ENCODE assay signal across 13 cellular contexts in genomic region chr9:22054076-22054475, GRCh38. TPM values are rescaled to one million over a fixed set of nuclear protein-coding genes. Genes with fewer than 3 reads are reported as not detected.
A peak's percentile ranks its signal among the peaks of the same experiment; 100 is the strongest.
DNase-seq lines count a peak whose midpoint lies in the region; ATAC-seq and TF ChIP-seq lines count a peak whose summit lies in the region.
"Had no signal": no experiment of that assay in that cellular context is flagged by ENCODE, and none has a peak within 500 bp of the region (broad histone marks: within the 10 kb centered on the region; RNA-seq: fewer than 3 reads in every experiment).

No MANE protein-coding gene starts in this region.

- H3K36me3 ChIP-seq in HEK293 (ENCODE audit: control insufficient read depth in 2 of 2, insufficient read depth in 1 of 2, low read length in 2 of 2) (peaks cover 9 to 53% of the 10 kb centered on the region in 2 experiments), KOPT-K1 (ENCODE audit: insufficient read depth, low read length) (peaks cover 90% of the 10 kb centered on the region), neuronal stem cell (replicated peaks in 1 of 2; ENCODE audit: control insufficient read depth in 2 of 2, insufficient read depth in 2 of 2, low read length in 2 of 2) (no peaks in the 10 kb centered on the region)

- POLR2A ChIA-PET in HEK293 (lab: Yijun Ruan, JAX) = interaction anchor here (1.1 to 2.3 kb wide), 3 partner anchors 45 to 185 kb away, joined by 4 to 5 read pairs (median 5); partner anchors contain the start of gene CDKN2B

- H3K9me3 ChIP-seq in HEK293 (ENCODE audit: control insufficient read depth, insufficient read depth, low read depth, low read length) (no peaks in the 10 kb centered on the region), KOPT-K1 (ENCODE audit: insufficient read depth, low read length, poor library complexity, severe bottlenecking) (peaks cover 3% of the 10 kb centered on the region), neuronal stem cell (replicated peaks in 1 of 2; ENCODE audit: control insufficient read depth in 2 of 2, insufficient read depth in 1 of 2, low read depth in 1 of 2, low read length in 2 of 2) (no peaks in the 10 kb centered on the region)
- H3K9me3 ChIP-seq: A549 had no signal

- no peaks in the 10 kb centered on the region for H3K79me1 ChIP-seq in neuronal stem cell (ENCODE audit: low read depth, low read length)

- TF ChIP-seq CTCF in HEK293 (tag by site-specific recombination; IDR thresholded peaks at IDR 0.05) (no peak), foreskin fibroblast (IDR thresholded peaks at IDR 0.05; ENCODE audit: low read depth, low read length) (no peak)

- H4K8ac ChIP-seq in neuronal stem cell (ENCODE audit: low read depth, low read length) = no peak overlapping the region

- no CpG with 5 or more reads among the region's 3 CpGs for WGBS in neuronal stem cell (ENCODE audit: extremely low coverage in 2 of 2, insufficient read length in 2 of 2, insufficient replicate concordance in 1 of 2), 2 donors

- H3K4me1 ChIP-seq in HEK293 (ENCODE audit: control insufficient read depth, insufficient read depth, low read length) (peaks cover 15% of the 10 kb centered on the region), neuronal stem cell (ENCODE audit: control insufficient read depth in 2 of 2, insufficient read depth in 1 of 2, low read depth in 1 of 2, low read length in 2 of 2) (peaks cover 0 to 4% of the 10 kb centered on the region in 2 donors)
- H3K4me1 ChIP-seq: A549 had no signal

- H3K4ac ChIP-seq in neuronal stem cell (ENCODE audit: low read length) = no peak overlapping the region

- no peak overlapping the region for H3K18ac ChIP-seq in neuronal stem cell (ENCODE audit: low read length)

- no peak overlapping the region for H2BK120ac ChIP-seq in neuronal stem cell (ENCODE audit: low read depth, low read length)

- H2BK5ac ChIP-seq in neuronal stem cell (ENCODE audit: low read length) = no peak overlapping the region

- H3K23ac ChIP-seq in neuronal stem cell (ENCODE audit: low read depth, low read length, poor library complexity) = no peak overlapping the region

- H3K27ac ChIP-seq in HEK293 (ENCODE audit: extremely low read depth, low read depth, low read length) (no peak overlapping the region), KOPT-K1 (ENCODE audit: low read depth, low read length, poor library complexity, severe bottlenecking) (peak overlapping the region; percentile 96), neuronal stem cell (replicated peaks; ENCODE audit: low read length) (no peak overlapping the region)
- H3K27ac ChIP-seq: A549, GM23248 had no signal

- H3K4me3 ChIP-seq in HEK293 (ENCODE audit: low read depth, low read length) (no peak overlapping the region), foreskin fibroblast (ENCODE audit: low read depth in 1 of 2, low read length in 2 of 2) (no peak overlapping the region), neuronal stem cell (ENCODE audit: low read length in 2 of 2) (no peak overlapping the region)
- H3K4me3 ChIP-seq: A549, GM23248 had no signal

- no peak overlapping the region for H2BK15ac ChIP-seq in neuronal stem cell (ENCODE audit: low read length)

- no peak for ATAC-seq in GM18868 (IDR thresholded peaks at IDR 0.05; ENCODE audit: unreplicated experiment)
- ATAC-seq: A549; CD8-positive, alpha-beta T cell had no signal

- H3K9ac ChIP-seq in neuronal stem cell (ENCODE audit: low read depth, low read length, poor library complexity) = no peak overlapping the region
- H3K9ac ChIP-seq: GM23248 had no signal

- H3K4me2 ChIP-seq in neuronal stem cell (ENCODE audit: insufficient read depth, low read length, poor library complexity, severe bottlenecking) = no peak overlapping the region
- H3K4me2 ChIP-seq: A549 had no signal

- CTCF ChIA-PET in HEK293 (lab: Yijun Ruan, JAX) = interaction anchor here (0.6 to 4.1 kb wide), 14 partner anchors 8 to 401 kb away, joined by 3 to 29 read pairs (median 4); no protein-coding TSS in a partner anchor

- H3K27me3 ChIP-seq in neuronal stem cell (ENCODE audit: control insufficient read depth in 3 of 3, insufficient read depth in 3 of 3, low read depth in 1 of 3, low read length in 3 of 3) = no peaks in the 10 kb centered on the region

- no peak overlapping the region for H4K91ac ChIP-seq in neuronal stem cell (ENCODE audit: low read depth, low read length, poor library complexity)

- DNase-seq in amniotic epithelial cell (ENCODE audit: low read depth) (peak; percentile 74), non-pigmented ciliary epithelial cell (ENCODE audit: low read depth) (peak; percentile 68), foreskin fibroblast (no peak), neuronal stem cell (ENCODE audit: low spot score) (no peak)
- DNase-seq: CD8-positive, alpha-beta T cell; COR-L47; DND-41; GM23248; H7 had no signal

- H2AK5ac ChIP-seq in neuronal stem cell (ENCODE audit: low read depth, low read length) = no peak overlapping the region

- H2BK12ac ChIP-seq in neuronal stem cell (ENCODE audit: low read length) = no peak overlapping the region

- H2AFZ ChIP-seq in neuronal stem cell (ENCODE audit: low read length) = no peak overlapping the region
- H2AFZ ChIP-seq: GM23248 had no signal

- H3K14ac ChIP-seq in neuronal stem cell (ENCODE audit: low read length) = no peak overlapping the region

TF ChIP-seq in HEK293, 187 proteins besides CTCF, POLR2A, EP300 and RAD21:
- TF ChIP-seq HOXA7 (CRISPR knock-in tag; IDR thresholded peaks at IDR 0.05; ENCODE audit: borderline replicate concordance) = no peak
- TF ChIP-seq REPIN1 (tag by site-specific recombination; IDR thresholded peaks at IDR 0.05; ENCODE audit: low read depth) = no peak
- peak; percentile 71 for TF ChIP-seq ZNF664 (tag by site-specific recombination; IDR thresholded peaks at IDR 0.05)
TF ChIP-seq in HEK293: peak in this region for 1.

RNA-seq across cellular contexts. Expression of gene CDKN2B, which starts 45.0 kb away (rescaled TPM):
- 0.04 TPM for polyA plus RNA-seq in neuronal stem cell (2013, experiment 1 of 2)
- polyA plus RNA-seq in neuronal stem cell (2013, experiment 2 of 2) = 0.11 TPM
- polyA plus RNA-seq: A549 had no signal

RNA-seq across cellular contexts. Expression of gene CDKN2B-AS1, which starts 59.5 kb away (rescaled TPM):
- polyA plus RNA-seq in neuronal stem cell (2013, experiment 1 of 2) = 0.06 TPM
- polyA plus RNA-seq in neuronal stem cell (2013, experiment 2 of 2) = 0.03 TPM
- polyA plus RNA-seq: A549 had no signal

RNA-seq across cellular contexts. Expression of gene CDKN2A, which starts 59.9 kb away (rescaled TPM):
- polyA plus RNA-seq in neuronal stem cell (2013, experiment 1 of 2) = 0.10 TPM
- polyA plus RNA-seq in neuronal stem cell (2013, experiment 2 of 2) = 0.12 TPM
- polyA plus RNA-seq: A549 had no signal

Comparison
In these comparisons a context has a peak if more than half of its experiments do, and no peak if none do; other contexts are left out.
1. DNase-seq: peak in amniotic epithelial cell (single experiment) and non-pigmented ciliary epithelial cell (single experiment); none in foreskin fibroblast (0 of 2) and neuronal stem cell (single experiment).